ENCODE assay signal across 20 cellular contexts in the genomic region with DNA sequence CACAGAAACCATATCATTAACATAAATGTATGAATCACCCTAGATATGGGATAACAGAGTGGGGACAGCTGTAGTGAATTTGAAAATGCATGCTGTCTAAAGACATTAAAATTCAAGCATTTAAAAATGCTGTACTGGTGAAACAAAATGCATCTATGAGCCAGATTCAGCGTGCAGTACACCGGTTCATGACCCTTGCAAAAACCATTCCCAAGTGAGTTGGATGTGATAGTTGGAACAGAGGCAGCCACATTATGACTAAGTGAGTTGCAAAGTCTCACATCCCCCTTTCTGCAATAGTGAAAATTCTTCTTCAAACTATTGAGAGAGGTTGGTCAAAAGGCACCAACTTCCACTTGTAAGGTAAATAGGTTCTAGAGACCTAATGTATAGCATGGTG. TPM values are rescaled to one million over a fixed set of nuclear protein-coding genes. Genes with fewer than 3 reads are reported as not detected.
A peak's percentile ranks its signal among the peaks of the same experiment; 100 is the strongest.
DNase-seq lines count a peak whose midpoint lies in the region; ATAC-seq and TF ChIP-seq lines count a peak whose summit lies in the region.
"Had no signal": no experiment of that assay in that cellular context is flagged by ENCODE, and none has a peak within 500 bp of the region (broad histone marks: within the 10 kb centered on the region; RNA-seq: fewer than 3 reads in every experiment).

No MANE protein-coding gene starts in this region.

- no peak for TF ChIP-seq RAD21 in SK-N-SH (IDR thresholded peaks at IDR 0.05; ENCODE audit: low read length)

- peak overlapping the region; percentile 17 for H3K4me3 ChIP-seq in adipocyte (ENCODE audit: low read length)
- no peak overlapping the region for H3K4me3 ChIP-seq in heart left ventricle
- H3K4me3 ChIP-seq in SK-N-SH (ENCODE audit: low read depth in 2 of 2, low read length in 1 of 2) = no peak overlapping the region
- H3K4me3 ChIP-seq: A549, GM12878, GM23248, HAP-1 had no signal

- ATAC-seq in heart left ventricle (no peak), GM18519 (IDR thresholded peaks at IDR 0.05; ENCODE audit: low FRiP score, unreplicated experiment) (no peak)
- ATAC-seq: A549, GM12878 had no signal

- TF ChIP-seq POLR2A in heart left ventricle (IDR thresholded peaks at IDR 0.05) = no peak

- no peaks in the 10 kb centered on the region for H3K79me2 ChIP-seq in SK-N-SH (ENCODE audit: insufficient read depth)

- POLR2A ChIA-PET in SK-N-SH (lab: Yijun Ruan, JAX) = no interaction called here

- H3K9me3 ChIP-seq in adipocyte (ENCODE audit: control insufficient read depth, low read length) = no peaks in the 10 kb centered on the region
- peaks cover 0 to 13% (median 0%) of the 10 kb centered on the region in 12 donors for H3K9me3 ChIP-seq in heart left ventricle
- H3K9me3 ChIP-seq in SK-N-SH = no peaks in the 10 kb centered on the region
- H3K9me3 ChIP-seq: A549, HAP-1 had no signal

- CTCF ChIA-PET in SK-N-SH (lab: Yijun Ruan, JAX) = no interaction called here

- no peaks in the 10 kb centered on the region for H3F3A ChIP-seq in SK-N-SH (replicated peaks; ENCODE audit: insufficient read depth)

- H3K4me1 ChIP-seq in adipocyte (ENCODE audit: control insufficient read depth, insufficient read depth, low read length) (peaks cover 39% of the 10 kb centered on the region), heart left ventricle (no peaks in the 10 kb centered on the region), SK-N-SH (ENCODE audit: control insufficient read depth in 1 of 2, insufficient read depth in 2 of 2, low read depth in 1 of 2, low read length in 1 of 2) (no peaks in the 10 kb centered on the region)
- H3K4me1 ChIP-seq: A549, HAP-1 had no signal

- no peak overlapping the region for H3K4me2 ChIP-seq in SK-N-SH
- H3K4me2 ChIP-seq: A549 had no signal

- no peak overlapping the region for H3K27ac ChIP-seq in heart left ventricle
- no peak overlapping the region for H3K27ac ChIP-seq in caudate nucleus (ENCODE audit: low read depth, low read length)
- no peak overlapping the region for H3K27ac ChIP-seq in SK-N-SH (ENCODE audit: low read depth in 2 of 2, low read length in 1 of 2)
- H3K27ac ChIP-seq: 22Rv1, A549, C4-2B, GM23248 had no signal

- no peaks in the 10 kb centered on the region for H4K20me1 ChIP-seq in SK-N-SH (ENCODE audit: insufficient read depth)

- H3K9ac ChIP-seq in adipocyte (ENCODE audit: low read length) (no peak overlapping the region), SK-N-SH (no peak overlapping the region)
- H3K9ac ChIP-seq: GM23248 had no signal

- no peak for TF ChIP-seq CTCF in heart left ventricle (IDR thresholded peaks at IDR 0.05)
- TF ChIP-seq CTCF in SK-N-SH (IDR thresholded peaks at IDR 0.05) = no peak

- no peak overlapping the region for H2AFZ ChIP-seq in SK-N-SH (ENCODE audit: low read depth)
- H2AFZ ChIP-seq: GM23248 had no signal

- TF ChIP-seq EP300 in SK-N-SH (IDR thresholded peaks at IDR 0.05; ENCODE audit: borderline replicate concordance in 1 of 2, low read depth in 1 of 2, low read length in 1 of 2) = no peak

- H3K9me2 ChIP-seq in SK-N-SH = no peaks in the 10 kb centered on the region

- WGBS in heart left ventricle, 4 donors = 72 to 88% (median 76%) methylated on average over 2 of the region's 2 CpGs
- 37% methylated on average over 2 of the region's 2 CpGs for WGBS in SK-N-SH (ENCODE audit: low lambda C conversion rate)

- H3K27me3 ChIP-seq in adipocyte (replicated peaks; ENCODE audit: control insufficient read depth, insufficient read depth, low read length) (no peaks in the 10 kb centered on the region), heart left ventricle (peaks cover 0 to 4% (median 0%) of the 10 kb centered on the region in 9 donors), SK-N-SH (ENCODE audit: insufficient read depth) (no peaks in the 10 kb centered on the region)

- DNase-seq in EH (ENCODE audit: low read depth) (peak; percentile 35), M059J (ENCODE audit: low read depth) (peak; percentile 56), adipocyte (ENCODE audit: low read depth) (no peak), fibroblast of peridontal ligament (ENCODE audit: extremely low read depth) (peak; percentile 33), heart left ventricle (no peak), caudate nucleus (lab: John Stamatoyannopoulos, UW) (no peak), SK-N-SH (no peak)
- DNase-seq: AML-193; Caco-2; CD4-positive, alpha-beta T cell; GM23248; IMR-90 had no signal

- intact Hi-C loops in heart left ventricle (cut with DNase I) = no loop called here

- H3K36me3 ChIP-seq in adipocyte (ENCODE audit: control insufficient read depth, insufficient read depth, low read length, severe bottlenecking) (no peaks in the 10 kb centered on the region), heart left ventricle (no peaks in the 10 kb centered on the region), SK-N-SH (replicated peaks in 1 of 2; ENCODE audit: control insufficient read depth in 1 of 2, insufficient read depth in 2 of 2, low read length in 1 of 2) (no peaks in the 10 kb centered on the region)
- H3K36me3 ChIP-seq: HAP-1 had no signal

TF ChIP-seq in SK-N-SH, 30 proteins besides CTCF, POLR2A, EP300 and RAD21 (continues in another document):
- TF ChIP-seq POLR2AphosphoS5 (IDR thresholded peaks at IDR 0.05; ENCODE audit: low read depth, low read length) (no peak), FOXJ3 (CRISPR knock-in tag; IDR thresholded peaks at IDR 0.05) (no peak), JUND (IDR thresholded peaks at IDR 0.05) (no peak), SIN3A (IDR thresholded peaks at IDR 0.05; ENCODE audit: borderline replicate concordance, low read depth, low read length) (no peak), CHD2 (IDR thresholded peaks at IDR 0.05; ENCODE audit: low read length, partially characterized antibody) (no peak), NRF1 (IDR thresholded peaks at IDR 0.05; ENCODE audit: low read depth, low read length) (no peak), GATA2 (CRISPR knock-in tag; IDR thresholded peaks at IDR 0.05) (no peak), ELF1 (IDR thresholded peaks at IDR 0.05) (no peak)
- TF ChIP-seq, protein P1, sequence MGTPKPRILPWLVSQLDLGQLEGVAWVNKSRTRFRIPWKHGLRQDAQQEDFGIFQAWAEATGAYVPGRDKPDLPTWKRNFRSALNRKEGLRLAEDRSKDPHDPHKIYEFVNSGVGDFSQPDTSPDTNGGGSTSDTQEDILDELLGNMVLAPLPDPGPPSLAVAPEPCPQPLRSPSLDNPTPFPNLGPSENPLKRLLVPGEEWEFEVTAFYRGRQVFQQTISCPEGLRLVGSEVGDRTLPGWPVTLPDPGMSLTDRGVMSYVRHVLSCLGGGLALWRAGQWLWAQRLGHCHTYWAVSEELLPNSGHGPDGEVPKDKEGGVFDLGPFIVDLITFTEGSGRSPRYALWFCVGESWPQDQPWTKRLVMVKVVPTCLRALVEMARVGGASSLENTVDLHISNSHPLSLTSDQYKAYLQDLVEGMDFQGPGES (IDR thresholded peaks at IDR 0.05; ENCODE audit: low read depth, low read length) = no peak
- TF ChIP-seq, protein P2, sequence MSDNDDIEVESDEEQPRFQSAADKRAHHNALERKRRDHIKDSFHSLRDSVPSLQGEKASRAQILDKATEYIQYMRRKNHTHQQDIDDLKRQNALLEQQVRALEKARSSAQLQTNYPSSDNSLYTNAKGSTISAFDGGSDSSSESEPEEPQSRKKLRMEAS (IDR thresholded peaks at IDR 0.05; ENCODE audit: low read depth) = no peak
- TF ChIP-seq, protein P3, sequence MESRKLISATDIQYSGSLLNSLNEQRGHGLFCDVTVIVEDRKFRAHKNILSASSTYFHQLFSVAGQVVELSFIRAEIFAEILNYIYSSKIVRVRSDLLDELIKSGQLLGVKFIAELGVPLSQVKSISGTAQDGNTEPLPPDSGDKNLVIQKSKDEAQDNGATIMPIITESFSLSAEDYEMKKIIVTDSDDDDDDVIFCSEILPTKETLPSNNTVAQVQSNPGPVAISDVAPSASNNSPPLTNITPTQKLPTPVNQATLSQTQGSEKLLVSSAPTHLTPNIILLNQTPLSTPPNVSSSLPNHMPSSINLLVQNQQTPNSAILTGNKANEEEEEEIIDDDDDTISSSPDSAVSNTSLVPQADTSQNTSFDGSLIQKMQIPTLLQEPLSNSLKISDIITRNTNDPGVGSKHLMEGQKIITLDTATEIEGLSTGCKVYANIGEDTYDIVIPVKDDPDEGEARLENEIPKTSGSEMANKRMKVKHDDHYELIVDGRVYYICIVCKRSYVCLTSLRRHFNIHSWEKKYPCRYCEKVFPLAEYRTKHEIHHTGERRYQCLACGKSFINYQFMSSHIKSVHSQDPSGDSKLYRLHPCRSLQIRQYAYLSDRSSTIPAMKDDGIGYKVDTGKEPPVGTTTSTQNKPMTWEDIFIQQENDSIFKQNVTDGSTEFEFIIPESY (IDR thresholded peaks at IDR 0.05; ENCODE audit: borderline replicate concordance, low read depth) = no peak
- TF ChIP-seq, protein P4, sequence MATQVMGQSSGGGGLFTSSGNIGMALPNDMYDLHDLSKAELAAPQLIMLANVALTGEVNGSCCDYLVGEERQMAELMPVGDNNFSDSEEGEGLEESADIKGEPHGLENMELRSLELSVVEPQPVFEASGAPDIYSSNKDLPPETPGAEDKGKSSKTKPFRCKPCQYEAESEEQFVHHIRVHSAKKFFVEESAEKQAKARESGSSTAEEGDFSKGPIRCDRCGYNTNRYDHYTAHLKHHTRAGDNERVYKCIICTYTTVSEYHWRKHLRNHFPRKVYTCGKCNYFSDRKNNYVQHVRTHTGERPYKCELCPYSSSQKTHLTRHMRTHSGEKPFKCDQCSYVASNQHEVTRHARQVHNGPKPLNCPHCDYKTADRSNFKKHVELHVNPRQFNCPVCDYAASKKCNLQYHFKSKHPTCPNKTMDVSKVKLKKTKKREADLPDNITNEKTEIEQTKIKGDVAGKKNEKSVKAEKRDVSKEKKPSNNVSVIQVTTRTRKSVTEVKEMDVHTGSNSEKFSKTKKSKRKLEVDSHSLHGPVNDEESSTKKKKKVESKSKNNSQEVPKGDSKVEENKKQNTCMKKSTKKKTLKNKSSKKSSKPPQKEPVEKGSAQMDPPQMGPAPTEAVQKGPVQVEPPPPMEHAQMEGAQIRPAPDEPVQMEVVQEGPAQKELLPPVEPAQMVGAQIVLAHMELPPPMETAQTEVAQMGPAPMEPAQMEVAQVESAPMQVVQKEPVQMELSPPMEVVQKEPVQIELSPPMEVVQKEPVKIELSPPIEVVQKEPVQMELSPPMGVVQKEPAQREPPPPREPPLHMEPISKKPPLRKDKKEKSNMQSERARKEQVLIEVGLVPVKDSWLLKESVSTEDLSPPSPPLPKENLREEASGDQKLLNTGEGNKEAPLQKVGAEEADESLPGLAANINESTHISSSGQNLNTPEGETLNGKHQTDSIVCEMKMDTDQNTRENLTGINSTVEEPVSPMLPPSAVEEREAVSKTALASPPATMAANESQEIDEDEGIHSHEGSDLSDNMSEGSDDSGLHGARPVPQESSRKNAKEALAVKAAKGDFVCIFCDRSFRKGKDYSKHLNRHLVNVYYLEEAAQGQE (IDR thresholded peaks at IDR 0.05; ENCODE audit: low read depth, low read length) = no peak

RNA-seq across cellular contexts. Expression of gene GRIN2A, which starts 12.2 kb away (rescaled TPM):
- 8.6 and 9.8 TPM in 2 replicates for total RNA-seq in M059J (2014; rRNA removed; shearing (Covaris generic))
- total RNA-seq in heart left ventricle = 1 to 10 TPM in 8 of 9 donors, under 1 TPM in 1; 0.56 to 4.6 (median 2.8) TPM
- under 1 TPM; 0.01 to 0.69 TPM for polyA plus RNA-seq in heart left ventricle
- not detected in 2 replicates for polyA plus RNA-seq in SK-N-SH (2012; rRNA removed)
- polyA plus RNA-seq in SK-N-SH (2012; cell fraction: cytosol; rRNA removed) = not detected in 2 replicates
- polyA plus RNA-seq in SK-N-SH (2012; cell fraction: nucleus; rRNA removed) = not detected in 2 replicates
- total RNA-seq: CD4-positive, alpha-beta T cell; G401; GM23248 had no signal
- polyA plus RNA-seq: A549, BJ, GM23248, IMR-90 had no signal

Comparison
In these comparisons a context has a peak if more than half of its experiments do, and no peak if none do; other contexts are left out.
1. DNase-seq: peak in EH (single experiment), M059J (single experiment) and fibroblast of peridontal ligament (single experiment); none in adipocyte (single experiment), heart left ventricle (0 of 5), caudate nucleus (0 of 61) and SK-N-SH (single experiment).